13 cellular contexts compared by ENCODE assay signal in the genomic region with DNA sequence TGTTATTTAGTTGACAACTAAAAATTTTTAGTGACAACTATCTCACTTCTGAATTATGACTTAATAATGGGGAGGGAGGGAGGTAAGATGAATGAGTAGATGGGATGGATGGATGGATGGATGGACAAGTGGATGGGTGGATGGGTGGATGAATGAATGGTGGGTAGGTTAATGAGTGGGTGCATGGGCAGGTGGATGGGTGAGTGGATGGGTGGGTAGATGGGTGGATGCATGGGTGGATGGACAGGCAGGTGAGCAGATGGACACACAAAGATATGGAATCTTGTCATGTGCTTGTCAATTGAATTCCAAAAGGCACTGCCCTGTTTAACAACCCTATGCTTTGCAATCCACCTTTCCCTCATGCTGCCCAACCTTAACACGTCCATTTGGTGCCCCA.
"Had no signal": no experiment of that assay in that cellular context is flagged by ENCODE, and none has a peak within 500 bp of the region (broad histone marks: within the 10 kb centered on the region; RNA-seq: fewer than 3 reads in every experiment).

No MANE protein-coding gene starts in this region.

- H3K4me3 ChIP-seq: adrenal gland, esophagus muscularis mucosa, left ventricle myocardium inferior, ovary had no signal

- H3K36me3 ChIP-seq: ovary had no signal

- H3K9me3 ChIP-seq: adrenal gland, esophagus muscularis mucosa, left ventricle myocardium inferior, ovary had no signal

- H3K27ac ChIP-seq: adrenal gland, ovary had no signal

- DNase-seq: activated CD4-positive, alpha-beta T cell treated with anti-CD3 and anti-CD28 coated beads, Interleukin-2, amount 50 U/mL, for 1 hour; activated CD4-positive, CD25-positive, alpha-beta regulatory T cell; activated naive CD4-positive, alpha-beta T cell treated with Interleukin-2 at 50 U/mL for 16 hours; left ventricle myocardium inferior; mesendoderm; stimulated activated CD4-positive, alpha-beta T cell treated with anti-CD3 and anti-CD28 coated beads, Interleukin-12 subunit alpha, Interleukin-12 subunit beta, amount 100 ng/mL, for 4 hours; stimulated activated naive CD4-positive, alpha-beta T cell treated with Interleukin-2 at 50 U/mL for 16 hours had no signal

- H3K4me3 Mint-ChIP-seq: T-helper 1 cell treated with Interleukin-12 subunit alpha and Interleukin-12 subunit beta and Interleukin-4 antibody, amounts not matched to agents 30 μg/mL and 1 μg/mL, for 36 hours; type B pancreatic cell had no signal

- H3K27me3 Mint-ChIP-seq: type B pancreatic cell had no signal

- ATAC-seq: SK-N-SH treated with all-trans-retinoic acid at 6 μM for 48 hours had no signal

- H3K9me3 Mint-ChIP-seq: T-helper 1 cell treated with Interleukin-12 subunit alpha and Interleukin-12 subunit beta and Interleukin-4 antibody, amounts not matched to agents 30 μg/mL and 1 μg/mL, for 36 hours; type B pancreatic cell had no signal
